10 cellular contexts compared by ENCODE assay signal in genomic region chr12:57524814-57525614, GRCh38. TPM values are rescaled to one million over a fixed set of nuclear protein-coding genes. Genes with fewer than 3 reads are reported as not detected.
A peak's percentile ranks its signal among the peaks of the same experiment; 100 is the strongest.
DNase-seq lines count a peak whose midpoint lies in the region; ATAC-seq, FAIRE-seq and TF ChIP-seq lines count a peak whose summit lies in the region.
"Had no signal": no experiment of that assay in that cellular context is flagged by ENCODE, and none has a peak within 500 bp of the region (broad histone marks: within the 10 kb centered on the region; RNA-seq: fewer than 3 reads in every experiment).

No MANE protein-coding gene starts in this region.

- H2AK5ac ChIP-seq in H9 (ENCODE audit: insufficient read length, low read length) = no peak overlapping the region

- H2BK15ac ChIP-seq in H9 (ENCODE audit: low read depth, low read length) = no peak overlapping the region

- H3K56ac ChIP-seq in H9 (ENCODE audit: insufficient read length, low read depth, low read length) = no peak overlapping the region

- ATAC-seq in A549 (no peak), GM12878 (no peak), GM18505 (IDR thresholded peaks at IDR 0.05; ENCODE audit: unreplicated experiment) (no peak)
- no peak for ATAC-seq in naive thymus-derived CD4-positive, alpha-beta T cell

- H3K4me3 ChIP-seq in A549 (no peak overlapping the region), GM12878 (0 out of 2 replicates have a peak overlapping the region, but pooled peaks have one; percentile 99)
- no peak overlapping the region for H3K4me3 ChIP-seq in naive thymus-derived CD4-positive, alpha-beta T cell (ENCODE audit: low read length)

- TF ChIP-seq RAD21 in A549 (conservative IDR thresholded peaks at IDR 0.05 in 1 of 2, IDR thresholded peaks at IDR 0.05 in 1 of 2) = no peak
- no peak for TF ChIP-seq RAD21 in GM12878 (IDR thresholded peaks at IDR 0.05; ENCODE audit: insufficient read depth, low read depth, low read length)

- no peak overlapping the region for H2AFZ ChIP-seq in H9 (ENCODE audit: low read length)
- no peak overlapping the region for H2AFZ ChIP-seq in GM12878 (ENCODE audit: control insufficient read depth, low read depth, low read length)

- no peaks in the 10 kb centered on the region for H3K9me3 Mint-ChIP-seq in H9
- H3K9me3 Mint-ChIP-seq in naive thymus-derived CD4-positive, alpha-beta T cell = peaks cover 0 to 9% (median 0%) of the 10 kb centered on the region in 11 donors

- no peak overlapping the region for H3K4ac ChIP-seq in H9 (ENCODE audit: low read depth, low read length)

- H3K23me2 ChIP-seq in H9 (ENCODE audit: insufficient read length, low read depth, low read length, poor library complexity, severe bottlenecking) = peaks cover 14% of the 10 kb centered on the region

- H3K4me1 Mint-ChIP-seq in H9 = peaks cover 25 to 45% of the 10 kb centered on the region in 2 experiments
- H3K4me1 Mint-ChIP-seq in naive thymus-derived CD4-positive, alpha-beta T cell = peaks cover 25 to 42% (median 35%) of the 10 kb centered on the region in 7 donors

- no peak overlapping the region for H4K5ac ChIP-seq in H9 (ENCODE audit: insufficient read length, low read depth, low read length)

- H3K4me2 ChIP-seq in A549 (peak overlapping the region; percentile 92), H9 (ENCODE audit: insufficient read depth, insufficient read length, low read length) (no peak overlapping the region), GM12878 (ENCODE audit: control insufficient read depth, insufficient read depth) (peak overlapping the region; percentile 96)

- FAIRE-seq in A549 (lab: Jason Lieb, UNC) (no peak), GM12878 (lab: Jason Lieb, UNC) (no peak)
- FAIRE-seq: RCC 7860 had no signal

- no peak overlapping the region for H2BK12ac ChIP-seq in H9 (ENCODE audit: insufficient read length, low read depth, low read length)

- POLR2A ChIA-PET in A549 (lab: Yijun Ruan, JAX) = no interaction called here
- POLR2A ChIA-PET in GM12878 (lab: Charles Lee) = interaction anchor here (0.6 to 2.2 kb wide), 7 partner anchors 21 to 249 kb away, joined by 3 to 11 read pairs (median 5); partner anchors contain the start of genes DCTN2 and MARS1
- POLR2A ChIA-PET in naive thymus-derived CD4-positive, alpha-beta T cell (lab: Charles Lee) = interaction anchor here (1.0 to 2.6 kb wide), 6 partner anchors 7 to 21 kb away, joined by 3 to 10 read pairs (median 5); no protein-coding TSS in a partner anchor

- no peak overlapping the region for H3T11ph ChIP-seq in H9 (ENCODE audit: low read length)

- in situ Hi-C loops in GM12878 (cut with MboI) = no loop called here
- in situ Hi-C loops in ACHN (cut with HindIII; ENCODE audit: low pct_ligation_motif_present, low pct_unique_long_range_greater_than_20kb, low sequenced_read_pairs) = no loop called here

- SMC1A ChIA-PET in GM12878 (lab: Charles Lee; ENCODE audit: uncharacterized antibody, unreplicated experiment) = interaction anchor here (0.6 to 1.9 kb wide), 5 partner anchors 8 to 70 kb away, joined by 3 to 9 read pairs (median 3); partner anchors contain the start of gene INHBE

- H3K4me1 ChIP-seq in A549 = peaks cover 36% of the 10 kb centered on the region
- peaks cover 3% of the 10 kb centered on the region; the same call in 1 of the 2 replicates for H3K4me1 ChIP-seq in H9 (ENCODE audit: insufficient read depth, low read length)
- peaks cover 29% of the 10 kb centered on the region for H3K4me1 ChIP-seq in GM12878 (ENCODE audit: control insufficient read depth, insufficient read depth, low read length)
- H3K4me1 ChIP-seq in naive thymus-derived CD4-positive, alpha-beta T cell (ENCODE audit: control insufficient read depth in 2 of 2, insufficient read depth in 2 of 2, low read length in 2 of 2) = peaks cover 23 to 26% of the 10 kb centered on the region in 2 donors

- whole genome bisulfite sequencing in A549 (ENCODE audit: missing lambda C conversion rate) = 68% methylated on average over 10 of the region's 11 CpGs
- WGBS in H9 (ENCODE audit: extremely low coverage, insufficient read length, low lambda C conversion rate) = no CpG with 5 or more reads among the region's 11 CpGs
- WGBS in GM12878 (ENCODE audit: insufficient coverage, insufficient replicate concordance, low lambda C conversion rate, missing lambda C conversion rate) = 77% methylated on average over 11 of the region's 11 CpGs

- H4K20me1 ChIP-seq in H9 (ENCODE audit: control insufficient read depth, insufficient read depth, insufficient read length) (no peaks in the 10 kb centered on the region), GM12878 (ENCODE audit: control insufficient read depth, insufficient read depth) (no peaks in the 10 kb centered on the region)

- H2BK120ac ChIP-seq in H9 (ENCODE audit: low read depth, low read length, poor library complexity, severe bottlenecking) = no peak overlapping the region

- H4K91ac ChIP-seq in H9 (ENCODE audit: insufficient read length, low read depth, low read length) = no peak overlapping the region

- DNase-seq in A549 (ENCODE audit: low read depth in 1 of 2, low spot score in 1 of 2) (no peak), H9 (no peak), GM12878 (ENCODE audit: low read depth, low spot score) (no peak), ACHN (no peak), dedifferentiated amniotic fluid mesenchymal stem cell (ENCODE audit: extremely low spot score) (no peak), NCI-H345 (lab: John Stamatoyannopoulos, UW) (no peak)
- no peak for DNase-seq in naive thymus-derived CD4-positive, alpha-beta T cell
- DNase-seq: GDM1 had no signal

- no peak overlapping the region for H2BK20ac ChIP-seq in H9 (ENCODE audit: low read depth, low read length, poor library complexity, severe bottlenecking)

- TF ChIP-seq EP300 in A549 (IDR thresholded peaks at IDR 0.05) (no peak), GM12878 (IDR thresholded peaks at IDR 0.05; ENCODE audit: borderline replicate concordance in 1 of 2, control insufficient read depth in 1 of 2, low read depth in 2 of 2, low read length in 2 of 2) (no peak)

- RAD21 ChIA-PET in GM12878 (lab: Charles Lee; ENCODE audit: unreplicated experiment) = interaction anchor here (1.2 to 2.1 kb wide), 6 partner anchors 22 to 66 kb away, joined by 3 to 11 read pairs (median 4); partner anchors contain the start of genes DCTN2 and GLI1

- H3K79me2 ChIP-seq in H9 (ENCODE audit: insufficient read depth, low read length) (no peaks in the 10 kb centered on the region), GM12878 (ENCODE audit: control insufficient read depth, insufficient read depth, low read length) (peaks cover 26% of the 10 kb centered on the region)

- H3K4me3 Mint-ChIP-seq in H9 = peak overlapping the region; percentile 12 to 96; a peak in 2 of 5 replicates
- peak overlapping the region in 7 of 10 donors; percentile 7 to 99 (median 92) for H3K4me3 Mint-ChIP-seq in naive thymus-derived CD4-positive, alpha-beta T cell

- CTCF ChIA-PET in A549 (lab: Yijun Ruan, JAX) (interaction anchor here (0.6 to 1.9 kb wide), 8 partner anchors 9 to 282 kb away, joined by 3 to 7 read pairs (median 4); no protein-coding TSS in a partner anchor), GM12878 (lab: Yijun Ruan, JAX) (interaction anchor here (0.6 to 2.6 kb wide), 9 partner anchors 9 to 407 kb away, joined by 3 to 16 read pairs (median 4); partner anchors contain the start of genes B4GALNT1 and GLI1)
- CTCF ChIA-PET in naive thymus-derived CD4-positive, alpha-beta T cell (lab: Charles Lee) = interaction anchor here (0.9 to 2.0 kb wide), 4 partner anchors 14 to 66 kb away, joined by 3 to 6 read pairs (median 4); partner anchors contain the start of gene GLI1

- H3K27ac ChIP-seq in A549 (no peak overlapping the region), H9 (ENCODE audit: insufficient read length, low read depth, low read length) (no peak overlapping the region), GM12878 (ENCODE audit: control insufficient read depth, insufficient read depth) (no peak overlapping the region)
- peak overlapping the region; percentile 91 for H3K27ac ChIP-seq in naive thymus-derived CD4-positive, alpha-beta T cell (ENCODE audit: low read depth, low read length)

- H3K23ac ChIP-seq in H9 (ENCODE audit: insufficient read length, low read depth, low read length) = no peak overlapping the region

- no peak for TF ChIP-seq POLR2A in A549 (IDR thresholded peaks at IDR 0.05; ENCODE audit: low read length)
- TF ChIP-seq POLR2A in GM12878 (IDR thresholded peaks at IDR 0.05; ENCODE audit: low read depth, low read length) = no peak; the same call in 1 of the 2 replicates
- TF ChIP-seq POLR2A in GM18505 (IDR thresholded peaks at IDR 0.05; ENCODE audit: borderline replicate concordance, extremely low read depth, insufficient read depth, insufficient read length) = no peak

- H2BK5ac ChIP-seq in H9 (ENCODE audit: insufficient read length, low read length) = no peak overlapping the region

- H3K36me3 ChIP-seq in GM12878 (ENCODE audit: control insufficient read depth in 2 of 2, insufficient read depth in 2 of 2, low read length in 1 of 2) = peaks cover 15 to 18% of the 10 kb centered on the region in 2 experiments
- peaks cover 0 to 58% (median 18%) of the 10 kb centered on the region in 3 experiments for H3K36me3 ChIP-seq in naive thymus-derived CD4-positive, alpha-beta T cell (ENCODE audit: control insufficient read depth in 2 of 3, insufficient read depth in 3 of 3, low read length in 3 of 3)

- H3K9me3 ChIP-seq in A549 (no peaks in the 10 kb centered on the region), H9 (ENCODE audit: control insufficient read depth, low read depth, low read length) (no peaks in the 10 kb centered on the region), GM12878 (replicated peaks; ENCODE audit: control insufficient read depth, insufficient read depth, low read length) (no peaks in the 10 kb centered on the region)
- H3K9me3 ChIP-seq in naive thymus-derived CD4-positive, alpha-beta T cell (ENCODE audit: control insufficient read depth in 2 of 3, low read length in 3 of 3) = no peaks in the 10 kb centered on the region

- TF ChIP-seq CTCF in A549 (IDR thresholded peaks at IDR 0.05) (no peak), H9 (conservative IDR thresholded peaks at IDR 0.05) (no peak), GM12878 (IDR thresholded peaks at IDR 0.05 in 2 of 3, conservative IDR thresholded peaks at IDR 0.05 in 1 of 3; ENCODE audit: control insufficient read depth in 2 of 3, extremely low read depth in 1 of 3, insufficient read depth in 1 of 3, low read depth in 3 of 3, low read length in 3 of 3) (no peak)

- H3K27me3 Mint-ChIP-seq in H9 (ENCODE audit: low read depth) = no peaks in the 10 kb centered on the region; the same call in 1 of the 2 replicates
- H3K27me3 Mint-ChIP-seq in naive thymus-derived CD4-positive, alpha-beta T cell = peaks cover 0 to 7% (median 0%) of the 10 kb centered on the region in 5 donors

- no peak overlapping the region for H3K9ac ChIP-seq in H9 (ENCODE audit: extremely low read depth, insufficient read length, low read length)
- H3K9ac ChIP-seq in GM12878 (ENCODE audit: control insufficient read depth, insufficient read depth, low read length) = no peak overlapping the region

- H4K8ac ChIP-seq in H9 (replicated peaks; ENCODE audit: insufficient read length, low read depth, low read length) = no peak overlapping the region

- H3K18ac ChIP-seq in H9 (ENCODE audit: insufficient read length, low read depth, low read length) = no peak overlapping the region

- no peaks in the 10 kb centered on the region for H3K79me1 ChIP-seq in H9 (ENCODE audit: insufficient read depth, low read depth, low read length, poor library complexity, severe bottlenecking)

- H3K27me3 ChIP-seq in H9 (ENCODE audit: insufficient read depth, low read length) (no peaks in the 10 kb centered on the region), GM12878 (replicated peaks in 1 of 2; ENCODE audit: control insufficient read depth in 2 of 2, insufficient read depth in 2 of 2, low read length in 1 of 2) (no peaks in the 10 kb centered on the region)
- no peaks in the 10 kb centered on the region for H3K27me3 ChIP-seq in naive thymus-derived CD4-positive, alpha-beta T cell (ENCODE audit: control insufficient read depth in 2 of 2, insufficient read depth in 2 of 2, low read length in 2 of 2)

- intact Hi-C loops in GM12878 (cut with micrococcal nuclease; ENCODE audit: unreplicated experiment) = loop anchor here (5.0 kb wide), 2 partner anchors 48 to 63 kb away; partner anchors contain the start of gene ARHGAP9
- intact Hi-C loops in naive thymus-derived CD4-positive, alpha-beta T cell (cut with micrococcal nuclease) = loop anchor here (5.0 to 10.0 kb wide), 4 partner anchors 413 to 1593 kb away; partner anchors contain the start of genes DGKA (in 1 of the 2), NAB2 (in 1 of the 2), NACA (in 1 of the 2) and STAT6 (in 1 of the 2)

- no TSS peak for BruUV-seq in GM12878 (replicated peaks; lab: Mats Ljungman, UMichigan)

- H3K27ac Mint-ChIP-seq in H9 = no peak overlapping the region
- peak overlapping the region in 6 of 9 donors; percentile 76 to 96 (median 90) for H3K27ac Mint-ChIP-seq in naive thymus-derived CD4-positive, alpha-beta T cell

- H3K36me3 Mint-ChIP-seq in H9 (ENCODE audit: insufficient read depth in 1 of 3, low read depth in 3 of 3) = peaks cover 14 to 44% (median 40%) of the 10 kb centered on the region in 3 experiments; a peak in 6 of 7 replicates
- peaks cover 0 to 10% (median 4%) of the 10 kb centered on the region in 5 donors for H3K36me3 Mint-ChIP-seq in naive thymus-derived CD4-positive, alpha-beta T cell

- H3K14ac ChIP-seq in H9 (ENCODE audit: insufficient read depth, low read length) = no peak overlapping the region

RNA-seq across cellular contexts. Expression of gene MBD6, which starts 2.4 kb away (rescaled TPM):
- polyA plus RNA-seq in A549 (2011; rRNA removed) (4.6 and 7.3 TPM in 2 replicates), A549 (2017; fragmentation: RNase III; extraction: RNeasy Plus Mini Kit Qiagen cat#74134 plus additional on column Dnase treatment) (18.7 to 25.3 TPM (median 24.2 TPM) in 3 replicates), GM12878 (2011; rRNA removed) (2.0 and 3.8 TPM in 2 replicates), GM12878 (2014; fragmentation: Illumina TruSeq; extraction: Trizol) (5.9 and 12.7 TPM in 2 replicates), GM12878 (2014; fragmentation: Nextera tagmentation; extraction: Ambion mirVana) (1 to 10 TPM; 1.5 to 5.5 TPM), GM12878 (2014; rRNA removed) (20.2 and 24.3 TPM in 2 replicates), GM12878 (2016; fragmentation: Nextera tagmentation; extraction: Ambion mirVana) (1 to 10 TPM; 8.1 to 8.6 TPM)
- polyA plus RNA-seq in A549 (2012; cell fraction: cytosol; rRNA removed) = 6.5 and 10.2 TPM in 2 replicates
- polyA plus RNA-seq in A549 (2012; cell fraction: nucleus; rRNA removed) = 23.1 and 25.7 TPM in 2 replicates
- 10.5 and 16.5 TPM in 2 replicates for polyA minus RNA-seq in A549 (2011; rRNA and poly(A)+ RNA removed)
- total RNA-seq in H9 (2021) (66.0 and 66.8 TPM in 2 replicates), GM12878 (2014; rRNA removed) (3.1 and 4.6 TPM in 2 replicates), GM12878 (2014; rRNA removed; fragmentation: Illumina TruSeq; extraction: Trizol) (3.5 and 3.7 TPM in 2 replicates), GM12878 (2021) (41.5 and 52.7 TPM in 2 replicates)
- total RNA-seq in GM12878 (2013; cell fraction: nucleolus; rRNA removed) = 16.4 and 19.1 TPM in 2 replicates
- 12.0 TPM for polyA plus RNA-seq in GM12878 (2011; ENCODE audit: low read depth)
- polyA plus RNA-seq in GM12878 (2011; cell fraction: cytosol; rRNA removed) = 1.8 and 1.9 TPM in 2 replicates
- 43.1 and 56.1 TPM in 2 replicates for polyA plus RNA-seq in GM12878 (2011; cell fraction: nucleus; rRNA removed)
- polyA plus RNA-seq in GM12878 (2012) = 18.4 and 22.0 TPM in 2 replicates
- polyA minus RNA-seq in GM12878 (2011; rRNA and poly(A)+ RNA removed) = 4.3 and 5.9 TPM in 2 replicates
- 3.6 and 6.3 TPM in 2 replicates for polyA minus RNA-seq in GM12878 (2011; cell fraction: cytosol; rRNA and poly(A)+ RNA removed)
- 11.7 and 19.9 TPM in 2 replicates for polyA minus RNA-seq in GM12878 (2011; cell fraction: nucleus; rRNA and poly(A)+ RNA removed)
- 100 to 1,000 TPM in 4 of 5 experiments, 10 to 100 TPM in 1; 85.2 to 127 (median 120) TPM for total RNA-seq in naive thymus-derived CD4-positive, alpha-beta T cell
- 1 to 10 TPM in 1 of 2 donors, under 1 TPM in 1; 0.50 to 1.0 TPM for polyA plus RNA-seq in naive thymus-derived CD4-positive, alpha-beta T cell

RNA-seq across cellular contexts. Expression of gene DDIT3, which starts 4.7 kb away (rescaled TPM):
- polyA plus RNA-seq in A549 (2011; rRNA removed) (73.1 and 93.0 TPM in 2 replicates), A549 (2017; fragmentation: RNase III; extraction: RNeasy Plus Mini Kit Qiagen cat#74134 plus additional on column Dnase treatment) (11.5 to 16.0 TPM (median 13.5 TPM) in 3 replicates), GM12878 (2011; rRNA removed) (23.6 and 25.0 TPM in 2 replicates), GM12878 (2014; fragmentation: Illumina TruSeq; extraction: Trizol) (10.9 and 13.4 TPM in 2 replicates), GM12878 (2014; fragmentation: Nextera tagmentation; extraction: Ambion mirVana) (10 to 100 TPM; 26.8 to 28.9 TPM), GM12878 (2014; rRNA removed) (9.9 and 10.1 TPM in 2 replicates), GM12878 (2016; fragmentation: Nextera tagmentation; extraction: Ambion mirVana) (10 to 100 TPM; 20.0 to 21.7 TPM)
- 23.4 and 24.8 TPM in 2 replicates for polyA plus RNA-seq in A549 (2012; cell fraction: cytosol; rRNA removed)
- polyA plus RNA-seq in A549 (2012; cell fraction: nucleus; rRNA removed) = 27.5 and 41.9 TPM in 2 replicates
- 34.1 and 35.5 TPM in 2 replicates for polyA minus RNA-seq in A549 (2011; rRNA and poly(A)+ RNA removed)
- total RNA-seq in H9 (2021) (12.8 and 14.1 TPM in 2 replicates), GM12878 (2014; rRNA removed) (9.7 and 9.8 TPM in 2 replicates), GM12878 (2014; rRNA removed; fragmentation: Illumina TruSeq; extraction: Trizol) (10.4 and 12.2 TPM in 2 replicates), GM12878 (2021) (8.2 and 9.2 TPM in 2 replicates)
- total RNA-seq in GM12878 (2013; cell fraction: nucleolus; rRNA removed) = 21.5 and 24.3 TPM in 2 replicates
- polyA plus RNA-seq in GM12878 (2011; ENCODE audit: low read depth) = 38.8 TPM
- 14.0 and 15.9 TPM in 2 replicates for polyA plus RNA-seq in GM12878 (2011; cell fraction: cytosol; rRNA removed)
- 25.8 and 42.9 TPM in 2 replicates for polyA plus RNA-seq in GM12878 (2011; cell fraction: nucleus; rRNA removed)
- polyA plus RNA-seq in GM12878 (2012) = 41.1 and 47.1 TPM in 2 replicates
- polyA minus RNA-seq in GM12878 (2011; rRNA and poly(A)+ RNA removed) = 17.3 and 23.4 TPM in 2 replicates
- polyA minus RNA-seq in GM12878 (2011; cell fraction: cytosol; rRNA and poly(A)+ RNA removed) = 7.3 and 11.1 TPM in 2 replicates
- polyA minus RNA-seq in GM12878 (2011; cell fraction: nucleus; rRNA and poly(A)+ RNA removed) = 13.8 and 17.0 TPM in 2 replicates
- total RNA-seq in naive thymus-derived CD4-positive, alpha-beta T cell = 100 to 1,000 TPM in 1 of 5 experiments, 10 to 100 TPM in 4; 19.6 to 124 (median 51.6) TPM
- 10 to 100 TPM; 15.9 to 23.1 TPM for polyA plus RNA-seq in naive thymus-derived CD4-positive, alpha-beta T cell

RNA-seq across cellular contexts. Expression of gene DCTN2, which starts 22.0 kb away (rescaled TPM):
- 140 and 169 TPM in 2 replicates for polyA plus RNA-seq in A549 (2011; rRNA removed)
- polyA plus RNA-seq in A549 (2012; cell fraction: cytosol; rRNA removed) = 83.3 and 106 TPM in 2 replicates
- 139 and 202 TPM in 2 replicates for polyA plus RNA-seq in A549 (2012; cell fraction: nucleus; rRNA removed)
- polyA plus RNA-seq in A549 (2017; fragmentation: RNase III; extraction: RNeasy Plus Mini Kit Qiagen cat#74134 plus additional on column Dnase treatment) = 203 to 211 TPM (median 211 TPM) in 3 replicates
- polyA minus RNA-seq in A549 (2011; rRNA and poly(A)+ RNA removed) = 155 and 160 TPM in 2 replicates
- total RNA-seq in H9 (2021) = 96.6 and 97.7 TPM in 2 replicates
- total RNA-seq in GM12878 (2013; cell fraction: nucleolus; rRNA removed) = 50.6 and 63.3 TPM in 2 replicates
- total RNA-seq in GM12878 (2014; rRNA removed) = 80.8 and 115 TPM in 2 replicates
- 81.4 and 83.9 TPM in 2 replicates for total RNA-seq in GM12878 (2014; rRNA removed; fragmentation: Illumina TruSeq; extraction: Trizol)
- total RNA-seq in GM12878 (2021) = 87.3 and 87.4 TPM in 2 replicates
- polyA plus RNA-seq in GM12878 (2011; ENCODE audit: low read depth) = 67.2 TPM
- 85.1 and 88.9 TPM in 2 replicates for polyA plus RNA-seq in GM12878 (2011; rRNA removed)
- 79.6 and 95.9 TPM in 2 replicates for polyA plus RNA-seq in GM12878 (2011; cell fraction: cytosol; rRNA removed)
- 72.6 and 91.7 TPM in 2 replicates for polyA plus RNA-seq in GM12878 (2011; cell fraction: nucleus; rRNA removed)
- 68.9 and 75.1 TPM in 2 replicates for polyA plus RNA-seq in GM12878 (2012)
- polyA plus RNA-seq in GM12878 (2014; fragmentation: Illumina TruSeq; extraction: Trizol) = 139 and 171 TPM in 2 replicates
- 10 to 100 TPM; 32.3 to 60.7 TPM for polyA plus RNA-seq in GM12878 (2014; fragmentation: Nextera tagmentation; extraction: Ambion mirVana)
- 113 TPM in 2 replicates for polyA plus RNA-seq in GM12878 (2014; rRNA removed)
- polyA plus RNA-seq in GM12878 (2016; fragmentation: Nextera tagmentation; extraction: Ambion mirVana) = 100 to 1,000 TPM; 115 to 117 TPM
- polyA minus RNA-seq in GM12878 (2011; rRNA and poly(A)+ RNA removed) = 66.8 and 93.9 TPM in 2 replicates
- 47.0 and 53.5 TPM in 2 replicates for polyA minus RNA-seq in GM12878 (2011; cell fraction: cytosol; rRNA and poly(A)+ RNA removed)
- polyA minus RNA-seq in GM12878 (2011; cell fraction: nucleus; rRNA and poly(A)+ RNA removed) = 25.4 and 26.2 TPM in 2 replicates
- total RNA-seq in naive thymus-derived CD4-positive, alpha-beta T cell = 10 to 100 TPM; 52.1 to 78.8 (median 63.0) TPM
- polyA plus RNA-seq in naive thymus-derived CD4-positive, alpha-beta T cell = 10 to 100 TPM; 53.9 to 78.8 TPM

RNA-seq across cellular contexts. Expression of gene KIF5A, which starts 24.8 kb away (rescaled TPM):
- polyA plus RNA-seq in A549 (2011; rRNA removed) = 0.89 and 0.90 TPM in 2 replicates
- 0.23 and 0.24 TPM in 2 replicates for polyA plus RNA-seq in A549 (2012; cell fraction: cytosol; rRNA removed)
- 0.56 and 0.67 TPM in 2 replicates for polyA plus RNA-seq in A549 (2012; cell fraction: nucleus; rRNA removed)
- polyA plus RNA-seq in A549 (2017; fragmentation: RNase III; extraction: RNeasy Plus Mini Kit Qiagen cat#74134 plus additional on column Dnase treatment) = 0.45 to 0.61 TPM (median 0.55 TPM) in 3 replicates
- polyA minus RNA-seq in A549 (2011; rRNA and poly(A)+ RNA removed) = 0.58 and 0.63 TPM in 2 replicates
- 17.7 and 18.5 TPM in 2 replicates for total RNA-seq in H9 (2021)
- total RNA-seq in GM12878 (2013; cell fraction: nucleolus; rRNA removed) = 0.73 and 0.77 TPM in 2 replicates
- 1.0 and 1.1 TPM in 2 replicates for total RNA-seq in GM12878 (2014; rRNA removed)
- 1.1 and 1.3 TPM in 2 replicates for total RNA-seq in GM12878 (2014; rRNA removed; fragmentation: Illumina TruSeq; extraction: Trizol)
- 2.2 and 2.9 TPM in 2 replicates for total RNA-seq in GM12878 (2021)
- polyA plus RNA-seq in GM12878 (2011; ENCODE audit: low read depth) = 0.24 TPM
- polyA plus RNA-seq in GM12878 (2011; rRNA removed) = 0.48 and 0.56 TPM in 2 replicates
- polyA plus RNA-seq in GM12878 (2011; cell fraction: cytosol; rRNA removed) = 0.30 and 0.31 TPM in 2 replicates
- 1.2 and 1.5 TPM in 2 replicates for polyA plus RNA-seq in GM12878 (2011; cell fraction: nucleus; rRNA removed)
- polyA plus RNA-seq in GM12878 (2012) = 0.51 and 0.79 TPM in 2 replicates
- 2.0 and 2.2 TPM in 2 replicates for polyA plus RNA-seq in GM12878 (2014; fragmentation: Illumina TruSeq; extraction: Trizol)
- under 1 TPM; 0.35 to 0.44 TPM for polyA plus RNA-seq in GM12878 (2014; fragmentation: Nextera tagmentation; extraction: Ambion mirVana)
- 1.7 and 2.0 TPM in 2 replicates for polyA plus RNA-seq in GM12878 (2014; rRNA removed)
- polyA plus RNA-seq in GM12878 (2016; fragmentation: Nextera tagmentation; extraction: Ambion mirVana) = under 1 TPM; 0.69 to 0.92 TPM
- polyA minus RNA-seq in GM12878 (2011; rRNA and poly(A)+ RNA removed) = 0.36 and 0.51 TPM in 2 replicates
- 0.10 TPM in 1 of 2 replicates, not detected in the other for polyA minus RNA-seq in GM12878 (2011; cell fraction: cytosol; rRNA and poly(A)+ RNA removed)
- polyA minus RNA-seq in GM12878 (2011; cell fraction: nucleus; rRNA and poly(A)+ RNA removed) = 0.24 and 0.29 TPM in 2 replicates
- 1 to 10 TPM in 4 of 5 experiments, under 1 TPM in 1; 0.95 to 1.7 (median 1.0) TPM for total RNA-seq in naive thymus-derived CD4-positive, alpha-beta T cell
- under 1 TPM; 0.06 to 0.09 TPM for polyA plus RNA-seq in naive thymus-derived CD4-positive, alpha-beta T cell

RNA-seq across cellular contexts. Expression of gene MARS1, which starts 37.1 kb away (rescaled TPM):
- polyA plus RNA-seq in A549 (2011; rRNA removed) (372 and 406 TPM in 2 replicates), A549 (2017; fragmentation: RNase III; extraction: RNeasy Plus Mini Kit Qiagen cat#74134 plus additional on column Dnase treatment) (209 to 230 TPM (median 227 TPM) in 3 replicates), GM12878 (2011; rRNA removed) (61.9 and 108 TPM in 2 replicates), GM12878 (2014; fragmentation: Illumina TruSeq; extraction: Trizol) (161 and 221 TPM in 2 replicates), GM12878 (2014; fragmentation: Nextera tagmentation; extraction: Ambion mirVana) (100 to 1,000 TPM in 1 of 2 experiments, 10 to 100 TPM in 1; 72.3 to 129 TPM), GM12878 (2014; rRNA removed) (137 and 156 TPM in 2 replicates), GM12878 (2016; fragmentation: Nextera tagmentation; extraction: Ambion mirVana) (100 to 1,000 TPM; 255 to 270 TPM)
- polyA plus RNA-seq in A549 (2012; cell fraction: cytosol; rRNA removed) = 236 and 247 TPM in 2 replicates
- polyA plus RNA-seq in A549 (2012; cell fraction: nucleus; rRNA removed) = 504 and 527 TPM in 2 replicates
- polyA minus RNA-seq in A549 (2011; rRNA and poly(A)+ RNA removed) = 428 and 497 TPM in 2 replicates
- total RNA-seq in H9 (2021) (352 and 368 TPM in 2 replicates), GM12878 (2014; rRNA removed) (138 and 155 TPM in 2 replicates), GM12878 (2014; rRNA removed; fragmentation: Illumina TruSeq; extraction: Trizol) (132 and 151 TPM in 2 replicates), GM12878 (2021) (208 and 212 TPM in 2 replicates)
- 122 and 126 TPM in 2 replicates for total RNA-seq in GM12878 (2013; cell fraction: nucleolus; rRNA removed)
- polyA plus RNA-seq in GM12878 (2011; ENCODE audit: low read depth) = 84.1 TPM
- 94.9 and 95.4 TPM in 2 replicates for polyA plus RNA-seq in GM12878 (2011; cell fraction: cytosol; rRNA removed)
- 477 and 501 TPM in 2 replicates for polyA plus RNA-seq in GM12878 (2011; cell fraction: nucleus; rRNA removed)
- polyA plus RNA-seq in GM12878 (2012) = 85.5 and 109 TPM in 2 replicates
- 108 and 144 TPM in 2 replicates for polyA minus RNA-seq in GM12878 (2011; rRNA and poly(A)+ RNA removed)
- 46.5 and 52.1 TPM in 2 replicates for polyA minus RNA-seq in GM12878 (2011; cell fraction: cytosol; rRNA and poly(A)+ RNA removed)
- polyA minus RNA-seq in GM12878 (2011; cell fraction: nucleus; rRNA and poly(A)+ RNA removed) = 102 and 181 TPM in 2 replicates
- total RNA-seq in naive thymus-derived CD4-positive, alpha-beta T cell = 100 to 1,000 TPM; 178 to 229 (median 197) TPM
- polyA plus RNA-seq in naive thymus-derived CD4-positive, alpha-beta T cell = 100 to 1,000 TPM in 1 of 2 donors, 10 to 100 TPM in 1; 86.0 to 118 TPM

Comparison
In these comparisons a context has a peak if more than half of its experiments do, and no peak if none do; other contexts are left out.
1. H3K27ac Mint-ChIP-seq: peak in naive thymus-derived CD4-positive, alpha-beta T cell (6 of 9); none in H9 (0 of 3).